Comparison of ENCODE assay signal across 10 cellular contexts in the genomic region with DNA sequence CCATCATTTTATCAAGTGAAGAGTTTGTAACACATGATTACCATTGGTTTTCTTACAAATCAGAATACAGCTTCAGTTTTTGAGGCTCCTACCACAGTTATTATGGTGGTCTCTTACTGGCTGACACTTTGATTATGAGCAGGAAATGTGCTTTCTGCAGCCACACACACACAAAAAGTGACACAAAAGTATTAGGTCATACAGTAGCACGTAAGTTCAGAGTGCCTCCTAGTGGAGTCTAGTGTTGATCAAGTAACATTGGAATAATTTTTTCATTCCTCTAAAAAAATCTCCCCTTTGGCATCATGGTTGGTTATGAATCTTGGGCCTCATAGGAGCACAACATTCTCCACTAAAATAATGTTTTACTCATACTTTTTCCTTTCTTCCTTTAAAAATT. TPM values are rescaled to one million over a fixed set of nuclear protein-coding genes. Genes with fewer than 3 reads are reported as not detected.
DNase-seq lines count a peak whose midpoint lies in the region; ATAC-seq and TF ChIP-seq lines count a peak whose summit lies in the region.
"Had no signal": no experiment of that assay in that cellular context is flagged by ENCODE, and none has a peak within 500 bp of the region (broad histone marks: within the 10 kb centered on the region; RNA-seq: fewer than 3 reads in every experiment).

No MANE protein-coding gene starts in this region.

- TF ChIP-seq CTCF in chondrocyte (IDR thresholded peaks at IDR 0.05) (peak; percentile 65), parathyroid adenoma (IDR thresholded peaks at IDR 0.05) (peak; percentile 42)

- H3K27ac Mint-ChIP-seq in activated CD4-positive, alpha-beta T cell treated with anti-CD3 and anti-CD28 coated beads for 36 hours, result no peak overlapping the region
- H3K27ac Mint-ChIP-seq in chondrocyte (ENCODE audit: unreplicated experiment), result no peak overlapping the region
- H3K27ac Mint-ChIP-seq: CD4-positive, alpha-beta T cell had no signal

- H3K36me3 ChIP-seq in parathyroid adenoma (ENCODE audit: control insufficient read depth, insufficient read depth, low read length), result no peaks in the 10 kb centered on the region

- DNase-seq in activated CD4-positive, alpha-beta T cell treated with anti-CD3 and anti-CD28 coated beads for 36 hours, result no peak
- DNase-seq in activated CD4-positive, alpha-beta T cell treated with anti-CD3 and anti-CD28 coated beads for 48 hours, result no peak
- DNase-seq in NCI-H146 (lab: John Stamatoyannopoulos, UW) (peak; percentile 71), chondrocyte (ENCODE audit: low spot score) (no peak), globus pallidus (ENCODE audit: low spot score) (no peak)
- DNase-seq: CD4-positive, alpha-beta T cell; T-helper 9 cell had no signal

- H3K27me3 Mint-ChIP-seq in activated CD4-positive, alpha-beta T cell treated with anti-CD3 and anti-CD28 coated beads for 36 hours, result no peaks in the 10 kb centered on the region
- H3K27me3 Mint-ChIP-seq in chondrocyte (ENCODE audit: low read depth), result no peaks in the 10 kb centered on the region
- H3K27me3 Mint-ChIP-seq: CD4-positive, alpha-beta T cell had no signal

- no peak overlapping the region for H2AFZ ChIP-seq in parathyroid adenoma

- intact Hi-C loops in activated CD4-positive, alpha-beta T cell treated with anti-CD3 and anti-CD28 coated beads for 36 hours (cut with DNase I, micrococcal nuclease), result loop anchor here (1.0 to 5.0 kb wide), 3 partner anchors 111 to 235 kb away; no protein-coding TSS in a partner anchor

- no peaks in the 10 kb centered on the region for H3K9me3 Mint-ChIP-seq in activated CD4-positive, alpha-beta T cell treated with anti-CD3 and anti-CD28 coated beads for 36 hours (ENCODE audit: low read depth)
- H3K9me3 Mint-ChIP-seq in chondrocyte (ENCODE audit: low read depth), result no peaks in the 10 kb centered on the region
- H3K9me3 Mint-ChIP-seq: CD4-positive, alpha-beta T cell had no signal

- H3K4me2 ChIP-seq in parathyroid adenoma (ENCODE audit: low read length), result no peak overlapping the region

- H3K4me1 Mint-ChIP-seq in activated CD4-positive, alpha-beta T cell treated with anti-CD3 and anti-CD28 coated beads for 36 hours, result peaks cover 6% of the 10 kb centered on the region
- peaks cover 24% of the 10 kb centered on the region for H3K4me1 Mint-ChIP-seq in chondrocyte (ENCODE audit: low read depth)

- no peak overlapping the region for H3K9ac ChIP-seq in parathyroid adenoma

- H3K4me3 ChIP-seq in parathyroid adenoma (ENCODE audit: low read depth, low read length), result no peak overlapping the region

- peak; percentile 55 for ATAC-seq in activated CD4-positive, alpha-beta T cell treated with anti-CD3 and anti-CD28 coated beads for 36 hours
- ATAC-seq in GM21360 (IDR thresholded peaks at IDR 0.05; ENCODE audit: unreplicated experiment) (no peak), esophagus mucosa (no peak)

- no peaks in the 10 kb centered on the region for H3K9me3 ChIP-seq in parathyroid adenoma (ENCODE audit: control insufficient read depth, low read length)

- H3K79me2 ChIP-seq in parathyroid adenoma, result peaks cover 18% of the 10 kb centered on the region

- H3K27me3 ChIP-seq in parathyroid adenoma (ENCODE audit: control insufficient read depth, insufficient read depth, low read length), result no peaks in the 10 kb centered on the region

- peaks cover 18% of the 10 kb centered on the region for H3K4me1 ChIP-seq in parathyroid adenoma

- no peak overlapping the region for H3K27ac ChIP-seq in parathyroid adenoma

- CTCF ChIA-PET in activated CD4-positive, alpha-beta T cell treated with anti-CD3 and anti-CD28 coated beads for 36 hours (lab: Charles Lee), result interaction anchor here (1.8 to 3.4 kb wide), 2 partner anchors 12 to 111 kb away, joined by 8 to 17 read pairs; no protein-coding TSS in a partner anchor

- H3K36me3 Mint-ChIP-seq in activated CD4-positive, alpha-beta T cell treated with anti-CD3 and anti-CD28 coated beads for 36 hours (ENCODE audit: low read depth), result peaks cover 4% of the 10 kb centered on the region
- no peaks in the 10 kb centered on the region for H3K36me3 Mint-ChIP-seq in chondrocyte (ENCODE audit: low read depth)

- no peak overlapping the region for H3K4me3 Mint-ChIP-seq in activated CD4-positive, alpha-beta T cell treated with anti-CD3 and anti-CD28 coated beads for 36 hours
- no peak overlapping the region for H3K4me3 Mint-ChIP-seq in chondrocyte (ENCODE audit: unreplicated experiment)
- H3K4me3 Mint-ChIP-seq: CD4-positive, alpha-beta T cell had no signal

- POLR2A ChIA-PET in activated CD4-positive, alpha-beta T cell treated with anti-CD3 and anti-CD28 coated beads for 36 hours (lab: Charles Lee), result no interaction called here

RNA-seq across cellular contexts. Expression of gene PAM, which starts 37.6 kb away (rescaled TPM):
- total RNA-seq in activated CD4-positive, alpha-beta T cell treated with anti-CD3 and anti-CD28 coated beads for 36 hours, result 10 to 100 TPM; 54.0 to 68.3 TPM
- 277 to 341 TPM (median 293 TPM) in 3 replicates for total RNA-seq in chondrocyte
- total RNA-seq in esophagus mucosa, result 51.3 TPM
